Comparison of ENCODE assay signal across 8 cellular contexts in the genomic region with DNA sequence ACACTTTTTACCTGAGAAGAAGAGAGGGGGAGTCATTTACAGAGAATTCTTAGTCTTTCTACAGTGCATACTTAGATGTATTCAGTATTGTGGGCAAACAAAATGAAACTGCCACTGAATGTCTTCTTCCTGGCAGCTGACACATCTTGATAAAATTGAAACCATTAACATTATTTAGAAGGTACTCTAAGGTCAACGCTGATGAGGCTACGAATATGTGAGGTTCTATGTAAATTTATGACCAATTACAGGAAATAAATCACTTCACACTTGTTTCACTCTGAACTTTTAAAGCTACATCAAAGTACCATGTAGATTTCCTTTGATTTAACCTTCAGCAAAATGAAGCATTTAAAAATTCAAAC. TPM values are rescaled to one million over a fixed set of nuclear protein-coding genes. Genes with fewer than 3 reads are reported as not detected.
DNase-seq lines count a peak whose midpoint lies in the region; ATAC-seq, FAIRE-seq and TF ChIP-seq lines count a peak whose summit lies in the region.

No MANE protein-coding gene starts in this region.

- H3K4me3 ChIP-seq in Karpas-422 (ENCODE audit: low read length): no peak overlapping the region
- no peak overlapping the region for H3K4me3 ChIP-seq in kidney (ENCODE audit: low read length in 2 of 2)

- H3K27ac ChIP-seq in Karpas-422 (ENCODE audit: low read length): no peak overlapping the region
- H3K27ac ChIP-seq in kidney (ENCODE audit: low read depth in 2 of 2, low read length in 2 of 2): no peak overlapping the region

- H3K9me3 ChIP-seq in Karpas-422 (ENCODE audit: low read length) (no peaks in the 10 kb centered on the region), kidney (ENCODE audit: control insufficient read depth in 1 of 2, low read length in 2 of 2) (no peaks in the 10 kb centered on the region)

- no peak overlapping the region for H3K9ac ChIP-seq in Karpas-422 (ENCODE audit: low read length)
- no peak overlapping the region for H3K9ac ChIP-seq in kidney (ENCODE audit: low read length in 2 of 2)

- H4K20me1 ChIP-seq in Karpas-422 (ENCODE audit: insufficient read depth, low read depth, low read length): no peaks in the 10 kb centered on the region

- FAIRE-seq in kidney (lab: Jason Lieb, UNC) (no peak), urothelium cell line (lab: Jason Lieb, UNC) (no peak)

- H3K4me2 ChIP-seq in Karpas-422 (ENCODE audit: low read depth, low read length, poor library complexity, severe bottlenecking): peak overlapping the region; percentile 13

- H3K79me2 ChIP-seq in Karpas-422 (ENCODE audit: low read length): no peaks in the 10 kb centered on the region

- intact Hi-C loops in kidney (cut with DNase I): no loop called here

- no peaks in the 10 kb centered on the region for H3K36me3 ChIP-seq in Karpas-422 (ENCODE audit: insufficient read depth, low read length)
- H3K36me3 ChIP-seq in kidney (ENCODE audit: control insufficient read depth in 1 of 2, insufficient read depth in 2 of 2, low read length in 2 of 2): no peaks in the 10 kb centered on the region

- no peak for DNase-seq in Karpas-422
- no peak for DNase-seq in left lobe of liver (ENCODE audit: low spot score)
- DNase-seq in GOT3 (lab: John Stamatoyannopoulos, UW): no peak
- DNase-seq in kidney: no peak
- DNase-seq in NCI-H446 treated with DMSO at 0.1 percent for 48 hours (lab: John Stamatoyannopoulos, UW): no peak
- no peak for DNase-seq in urothelium cell line (ENCODE audit: low spot score)

- no peaks in the 10 kb centered on the region for H3K9me2 ChIP-seq in Karpas-422 (replicated peaks; ENCODE audit: insufficient read depth, low read length)

- ATAC-seq in GM18520 (IDR thresholded peaks at IDR 0.05; ENCODE audit: unreplicated experiment): peak; percentile 67
- ATAC-seq in GM21737 (IDR thresholded peaks at IDR 0.05; ENCODE audit: unreplicated experiment): peak; percentile 83
- peak; percentile 34 for ATAC-seq in left lobe of liver

- H3K4me1 ChIP-seq in Karpas-422 (ENCODE audit: low read length): peaks cover 11% of the 10 kb centered on the region
- H3K4me1 ChIP-seq in kidney (ENCODE audit: control insufficient read depth in 1 of 2, insufficient read depth in 1 of 2, low read depth in 1 of 2, low read length in 2 of 2): peaks cover 0 to 3% of the 10 kb centered on the region in 2 donors

- no peak overlapping the region for H2AFZ ChIP-seq in Karpas-422 (ENCODE audit: low read length)

- no peak for TF ChIP-seq CTCF in kidney (IDR thresholded peaks at IDR 0.05; ENCODE audit: borderline replicate concordance, extremely low read depth, insufficient read depth)

- H3K27me3 ChIP-seq in Karpas-422 (ENCODE audit: low read length): no peaks in the 10 kb centered on the region

RNA-seq across cellular contexts. Expression of a gene that starts 51.3 kb away (rescaled TPM):
- 10.2 and 10.8 TPM in 2 replicates for total RNA-seq in Karpas-422 (2014; rRNA removed; shearing (Covaris generic); ENCODE audit: low replicate concordance)
- total RNA-seq in left lobe of liver (0.38 TPM), kidney (3.8 TPM)
- polyA plus RNA-seq in kidney (ENCODE audit: insufficient read depth, low read depth, low replicate concordance): 0.17 TPM
